29 cellular contexts compared by ENCODE assay signal in the genomic region with DNA sequence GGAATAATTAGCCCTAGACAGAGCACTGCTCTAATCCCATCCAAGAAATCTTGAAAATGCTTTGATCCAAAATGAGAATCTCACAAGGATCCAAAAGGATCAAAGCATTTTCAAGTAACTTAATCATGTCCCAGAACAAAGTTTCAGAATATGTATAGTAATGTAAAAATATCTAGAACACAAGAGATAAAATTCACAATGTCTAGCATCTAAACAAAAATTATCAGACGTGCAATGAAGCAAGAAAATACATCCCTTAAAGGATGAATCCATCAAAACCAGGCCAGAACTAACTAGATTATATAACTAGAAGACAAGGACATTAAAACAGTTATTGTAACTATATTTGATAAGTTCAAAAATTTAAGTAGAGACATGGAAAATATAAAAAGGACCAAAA.
DNase-seq lines count a peak whose midpoint lies in the region; TF ChIP-seq lines count a peak whose summit lies in the region.
"Had no signal": no experiment of that assay in that cellular context is flagged by ENCODE, and none has a peak within 500 bp of the region (broad histone marks: within the 10 kb centered on the region; RNA-seq: fewer than 3 reads in every experiment).

No MANE protein-coding gene starts in this region.

- no peak for DNase-seq in activated T-helper 1 cell treated with anti-CD3 and anti-CD28 coated beads, Interleukin-12 subunit alpha, Interleukin-12 subunit beta, Interleukin-2, Interleukin-4 antibody, amounts not matched to agents 30 ng/mL and 10 ng/mL and 1 ng/mL, durations not matched to agents 14 hours and 24 hours and 36 hours (ENCODE audit: low spot score)
- DNase-seq: 8988T; ACHN; AML-193; BE2C; C1 segment of cervical spinal cord; Caco-2; Calu3; CD4-positive, alpha-beta memory T cell; CD4-positive, alpha-beta T cell; CD4-positive, CD25-positive, alpha-beta regulatory T cell; CD8-positive, alpha-beta memory T cell; CD8-positive, alpha-beta T cell; COR-L47; DMS 273 treated with DMSO at 0.1 percent for 48 hours; DMS153; DMS53; DMS79; DMS79 treated with DMSO at 0.1 percent for 48 hours; DND-41; EL had no signal

- CTCF ChIA-PET in HEK293 (lab: Yijun Ruan, JAX) = interaction anchor here (0.6 kb wide), 1 partner anchor 728 kb away, joined by 3 read pairs; the partner anchor contains the start of gene HDHD3

- TF ChIP-seq CTCF in HEK293 (tag by site-specific recombination; IDR thresholded peaks at IDR 0.05) = no peak

- no peaks in the 10 kb centered on the region for H3K9me3 ChIP-seq in HEK293 (ENCODE audit: control insufficient read depth, insufficient read depth, low read depth, low read length)
- H3K9me3 ChIP-seq: Caco-2 had no signal

- no peak overlapping the region for H3K4me3 ChIP-seq in HEK293 (ENCODE audit: low read depth, low read length)
- H3K4me3 ChIP-seq: A549, BLaER1 had no signal

- no peak overlapping the region for H3K4me3 Mint-ChIP-seq in activated T-helper 1 cell treated with anti-CD3 and anti-CD28 coated beads, Interleukin-12 subunit alpha, Interleukin-12 subunit beta, Interleukin-2, Interleukin-4 antibody, amounts not matched to agents 30 ng/mL and 10 ng/mL and 1 ng/mL, durations not matched to agents 14 hours and 24 hours and 36 hours
- H3K4me3 Mint-ChIP-seq: B cell; CD14-positive monocyte; CD4-positive, alpha-beta memory T cell; CD4-positive, alpha-beta T cell; CD4-positive, CD25-positive, alpha-beta regulatory T cell; CD8-positive, alpha-beta memory T cell; CD8-positive, alpha-beta T cell had no signal

- intact Hi-C loops in activated T-helper 1 cell treated with anti-CD3 and anti-CD28 coated beads, Interleukin-12 subunit alpha, Interleukin-12 subunit beta, Interleukin-2, Interleukin-4 antibody, amounts not matched to agents 30 ng/mL and 10 ng/mL and 1 ng/mL, durations not matched to agents 14 hours and 24 hours and 36 hours (cut with micrococcal nuclease) = no loop called here

- no peaks in the 10 kb centered on the region for H3K4me1 ChIP-seq in HEK293 (ENCODE audit: control insufficient read depth, insufficient read depth, low read length)
- H3K4me1 ChIP-seq: A549; BE2C; BLaER1; BLaER1 treated with 17β-estradiol and CSF1 and Interleukin-3, amounts not matched to agents 10 nM and 100 nM; Caco-2 had no signal

- H3K27ac ChIP-seq in HEK293 (ENCODE audit: extremely low read depth, low read depth, low read length) = no peak overlapping the region
- H3K27ac ChIP-seq: 22Rv1; A549; BLaER1; BLaER1 treated with 17β-estradiol and CSF1 and Interleukin-3, amounts not matched to agents 10 nM and 100 nM; C4-2B had no signal

- peaks cover 19% of the 10 kb centered on the region for H3K9me3 Mint-ChIP-seq in activated T-helper 1 cell treated with anti-CD3 and anti-CD28 coated beads, Interleukin-12 subunit alpha, Interleukin-12 subunit beta, Interleukin-2, Interleukin-4 antibody, amounts not matched to agents 30 ng/mL and 10 ng/mL and 1 ng/mL, durations not matched to agents 14 hours and 24 hours and 36 hours

- no peaks in the 10 kb centered on the region for H3K4me1 Mint-ChIP-seq in activated T-helper 1 cell treated with anti-CD3 and anti-CD28 coated beads, Interleukin-12 subunit alpha, Interleukin-12 subunit beta, Interleukin-2, Interleukin-4 antibody, amounts not matched to agents 30 ng/mL and 10 ng/mL and 1 ng/mL, durations not matched to agents 14 hours and 24 hours and 36 hours (ENCODE audit: low read depth)
- H3K4me1 Mint-ChIP-seq: B cell; CD14-positive monocyte; CD4-positive, alpha-beta memory T cell; CD4-positive, CD25-positive, alpha-beta regulatory T cell; CD8-positive, alpha-beta memory T cell had no signal

- H3K36me3 ChIP-seq in HEK293 (ENCODE audit: control insufficient read depth in 2 of 2, insufficient read depth in 1 of 2, low read length in 2 of 2) = peaks cover 0 to 5% of the 10 kb centered on the region in 2 experiments; a peak in 1 of 3 replicates
- H3K36me3 ChIP-seq: BE2C had no signal

- POLR2A ChIA-PET in HEK293 (lab: Yijun Ruan, JAX) = no interaction called here

- H3K36me3 Mint-ChIP-seq in activated T-helper 1 cell treated with anti-CD3 and anti-CD28 coated beads, Interleukin-12 subunit alpha, Interleukin-12 subunit beta, Interleukin-2, Interleukin-4 antibody, amounts not matched to agents 30 ng/mL and 10 ng/mL and 1 ng/mL, durations not matched to agents 14 hours and 24 hours and 36 hours (ENCODE audit: low read depth) = peaks cover 13% of the 10 kb centered on the region

- no peak overlapping the region for H3K27ac Mint-ChIP-seq in activated T-helper 1 cell treated with anti-CD3 and anti-CD28 coated beads, Interleukin-12 subunit alpha, Interleukin-12 subunit beta, Interleukin-2, Interleukin-4 antibody, amounts not matched to agents 30 ng/mL and 10 ng/mL and 1 ng/mL, durations not matched to agents 14 hours and 24 hours and 36 hours
- H3K27ac Mint-ChIP-seq: B cell; CD4-positive, alpha-beta memory T cell; CD4-positive, alpha-beta T cell; CD4-positive, CD25-positive, alpha-beta regulatory T cell; CD8-positive, alpha-beta memory T cell; CD8-positive, alpha-beta T cell had no signal

- H3K27me3 Mint-ChIP-seq in activated T-helper 1 cell treated with anti-CD3 and anti-CD28 coated beads, Interleukin-12 subunit alpha, Interleukin-12 subunit beta, Interleukin-2, Interleukin-4 antibody, amounts not matched to agents 30 ng/mL and 10 ng/mL and 1 ng/mL, durations not matched to agents 14 hours and 24 hours and 36 hours (ENCODE audit: insufficient read depth) = no peaks in the 10 kb centered on the region
- H3K27me3 Mint-ChIP-seq: B cell; CD4-positive, alpha-beta T cell had no signal

TF ChIP-seq in HEK293, 187 proteins besides CTCF, POLR2A, EP300 and RAD21:
- no peak for TF ChIP-seq ZNF391 (tag by site-specific recombination; IDR thresholded peaks at IDR 0.05; ENCODE audit: borderline replicate concordance, low read depth)
- TF ChIP-seq ZNF366 (tag by site-specific recombination; conservative IDR thresholded peaks at IDR 0.05) = no peak
- TF ChIP-seq, protein P1, sequence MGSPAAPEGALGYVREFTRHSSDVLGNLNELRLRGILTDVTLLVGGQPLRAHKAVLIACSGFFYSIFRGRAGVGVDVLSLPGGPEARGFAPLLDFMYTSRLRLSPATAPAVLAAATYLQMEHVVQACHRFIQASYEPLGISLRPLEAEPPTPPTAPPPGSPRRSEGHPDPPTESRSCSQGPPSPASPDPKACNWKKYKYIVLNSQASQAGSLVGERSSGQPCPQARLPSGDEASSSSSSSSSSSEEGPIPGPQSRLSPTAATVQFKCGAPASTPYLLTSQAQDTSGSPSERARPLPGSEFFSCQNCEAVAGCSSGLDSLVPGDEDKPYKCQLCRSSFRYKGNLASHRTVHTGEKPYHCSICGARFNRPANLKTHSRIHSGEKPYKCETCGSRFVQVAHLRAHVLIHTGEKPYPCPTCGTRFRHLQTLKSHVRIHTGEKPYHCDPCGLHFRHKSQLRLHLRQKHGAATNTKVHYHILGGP (tag by site-specific recombination; IDR thresholded peaks at IDR 0.05) = no peak
- no peak for TF ChIP-seq FEZF1 (tag by site-specific recombination; IDR thresholded peaks at IDR 0.05)
- TF ChIP-seq ZNF26 (tag by site-specific recombination; IDR thresholded peaks at IDR 0.05) = peak; percentile 92
- TF ChIP-seq ZNF211 (tag by site-specific recombination; IDR thresholded peaks at IDR 0.05; ENCODE audit: low read depth) = no peak
- TF ChIP-seq, protein P2, sequence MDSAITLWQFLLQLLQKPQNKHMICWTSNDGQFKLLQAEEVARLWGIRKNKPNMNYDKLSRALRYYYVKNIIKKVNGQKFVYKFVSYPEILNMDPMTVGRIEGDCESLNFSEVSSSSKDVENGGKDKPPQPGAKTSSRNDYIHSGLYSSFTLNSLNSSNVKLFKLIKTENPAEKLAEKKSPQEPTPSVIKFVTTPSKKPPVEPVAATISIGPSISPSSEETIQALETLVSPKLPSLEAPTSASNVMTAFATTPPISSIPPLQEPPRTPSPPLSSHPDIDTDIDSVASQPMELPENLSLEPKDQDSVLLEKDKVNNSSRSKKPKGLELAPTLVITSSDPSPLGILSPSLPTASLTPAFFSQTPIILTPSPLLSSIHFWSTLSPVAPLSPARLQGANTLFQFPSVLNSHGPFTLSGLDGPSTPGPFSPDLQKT (IDR thresholded peaks at IDR 0.05; ENCODE audit: borderline replicate concordance, low read depth, low read length) = no peak
TF ChIP-seq in HEK293: peak in this region for 1.
